Comparison of ENCODE assay signal across 15 cellular contexts in genomic region chr3:189573004-189573403, GRCh38. TPM values are rescaled to one million over a fixed set of nuclear protein-coding genes. Genes with fewer than 3 reads are reported as not detected.
DNase-seq lines count a peak whose midpoint lies in the region; ATAC-seq, FAIRE-seq and TF ChIP-seq lines count a peak whose summit lies in the region.
"Had no signal": no experiment of that assay in that cellular context is flagged by ENCODE, and none has a peak within 500 bp of the region (broad histone marks: within the 10 kb centered on the region; RNA-seq: fewer than 3 reads in every experiment).

No MANE protein-coding gene starts in this region.

- peaks cover 18% of the 10 kb centered on the region for H3K9me3 Mint-ChIP-seq in Caco-2 (ENCODE audit: unreplicated experiment)

- POLR2A ChIA-PET in Caco-2 (lab: Charles Lee): no interaction called here

- H3K27me3 ChIP-seq in small intestine (ENCODE audit: control insufficient read depth in 2 of 2, insufficient read depth in 2 of 2, low read length in 2 of 2) (no peaks in the 10 kb centered on the region), gastroesophageal sphincter (no peaks in the 10 kb centered on the region), Caco-2 (replicated peaks; ENCODE audit: control insufficient read depth, insufficient read depth, low read length) (no peaks in the 10 kb centered on the region)
- H3K27me3 ChIP-seq: tibial nerve had no signal

- no peaks in the 10 kb centered on the region for H3K36me3 Mint-ChIP-seq in Caco-2 (ENCODE audit: insufficient read depth, unreplicated experiment)

- no TSS peak for BruUV-seq in Caco-2 (replicated peaks; lab: Mats Ljungman, UMichigan)

- H3K9ac ChIP-seq in SK-N-MC (ENCODE audit: insufficient read length): no peak overlapping the region

- DNase-seq in AG10803 (ENCODE audit: low read depth): peak; percentile 58
- DNase-seq in GM19239 (ENCODE audit: insufficient read length, low spot score): no peak
- DNase-seq in SK-N-MC (ENCODE audit: low read depth, low spot score): no peak
- DNase-seq in small intestine: no peak
- DNase-seq in Caco-2: no peak
- DNase-seq: activated T-cell treated with anti-CD3 and anti-CD28 coated beads, Interleukin-2, amount 50 U/mL, for 48 hours; NCI-H2029; posterior cingulate gyrus had no signal

- no peaks in the 10 kb centered on the region for H3K4me1 ChIP-seq in small intestine (ENCODE audit: control insufficient read depth in 2 of 2, insufficient read depth in 1 of 2, low read depth in 1 of 2, low read length in 1 of 2)
- H3K4me1 ChIP-seq in gastroesophageal sphincter: no peaks in the 10 kb centered on the region
- peaks cover 7% of the 10 kb centered on the region; the same call in 1 of the 2 replicates for H3K4me1 ChIP-seq in Caco-2
- H3K4me1 ChIP-seq: tibial nerve had no signal

- H3K27ac Mint-ChIP-seq in Caco-2 (ENCODE audit: unreplicated experiment): no peak overlapping the region

- ATAC-seq in HG02884 (IDR thresholded peaks at IDR 0.05; ENCODE audit: unreplicated experiment) (peak; percentile 59), GM18907 (IDR thresholded peaks at IDR 0.05; ENCODE audit: unreplicated experiment) (no peak), gastroesophageal sphincter (no peak)

- no peak for TF ChIP-seq EP300 in gastroesophageal sphincter (IDR thresholded peaks at IDR 0.05)

- H3K27me3 Mint-ChIP-seq in Caco-2 (ENCODE audit: insufficient read depth, unreplicated experiment): no peaks in the 10 kb centered on the region

- H3K9me3 ChIP-seq in SK-N-MC (ENCODE audit: low read depth, low read length): peaks cover 6% of the 10 kb centered on the region; the same call in 1 of the 2 replicates
- no peaks in the 10 kb centered on the region for H3K9me3 ChIP-seq in small intestine (ENCODE audit: control insufficient read depth, low read depth)
- H3K9me3 ChIP-seq in gastroesophageal sphincter: no peaks in the 10 kb centered on the region
- no peaks in the 10 kb centered on the region for H3K9me3 ChIP-seq in Caco-2
- H3K9me3 ChIP-seq: tibial nerve had no signal

- TF ChIP-seq POLR2A in gastroesophageal sphincter (IDR thresholded peaks at IDR 0.05): no peak

- FAIRE-seq in GM19239 (lab: Jason Lieb, UNC): peak; percentile 74
- no peak for FAIRE-seq in small intestine (lab: Jason Lieb, UNC)
- FAIRE-seq: H1, RCC 7860, TTC549 had no signal

- peaks cover 12% of the 10 kb centered on the region for H3K4me1 Mint-ChIP-seq in Caco-2 (ENCODE audit: low read depth, unreplicated experiment)

- no peak overlapping the region for H3K4me3 Mint-ChIP-seq in Caco-2 (ENCODE audit: unreplicated experiment)

- 0 out of 2 replicates have a peak overlapping the region, but pooled peaks have one; percentile 2 for H3K27ac ChIP-seq in SK-N-MC
- no peak overlapping the region for H3K27ac ChIP-seq in small intestine (ENCODE audit: low read depth in 1 of 2, low read length in 1 of 2)
- no peak overlapping the region for H3K27ac ChIP-seq in gastroesophageal sphincter
- H3K27ac ChIP-seq: tibial nerve had no signal

- TF ChIP-seq CTCF in AG10803 (conservative IDR thresholded peaks at IDR 0.05; ENCODE audit: low read length) (no peak), gastroesophageal sphincter (IDR thresholded peaks at IDR 0.05) (no peak), Caco-2 (IDR thresholded peaks at IDR 0.05; ENCODE audit: insufficient read depth in 1 of 2, low read depth in 1 of 2, low read length in 1 of 2, severe bottlenecking in 1 of 2, unreplicated experiment in 1 of 2) (no peak)

- peaks cover 7% of the 10 kb centered on the region; the same call in 1 of the 2 replicates for H3K36me3 ChIP-seq in SK-N-MC (ENCODE audit: insufficient read depth, low read length)
- no peaks in the 10 kb centered on the region for H3K36me3 ChIP-seq in small intestine (ENCODE audit: control insufficient read depth in 2 of 2, insufficient read depth in 2 of 2, low read length in 2 of 2)
- no peaks in the 10 kb centered on the region for H3K36me3 ChIP-seq in gastroesophageal sphincter
- no peaks in the 10 kb centered on the region for H3K36me3 ChIP-seq in Caco-2 (ENCODE audit: control insufficient read depth, insufficient read depth, low read length)
- H3K36me3 ChIP-seq: tibial nerve had no signal

- intact Hi-C loops in Caco-2 (cut with micrococcal nuclease; ENCODE audit: unreplicated experiment): no loop called here

- H3K4me3 ChIP-seq in AG10803 (ENCODE audit: low read length) (no peak overlapping the region), SK-N-MC (no peak overlapping the region), small intestine (ENCODE audit: low read depth in 1 of 2, low read length in 2 of 2) (no peak overlapping the region), gastroesophageal sphincter (no peak overlapping the region), Caco-2 (ENCODE audit: low read depth, low read length) (no peak overlapping the region)
- H3K4me3 ChIP-seq: tibial nerve had no signal

- CTCF ChIA-PET in Caco-2 (lab: Charles Lee): no interaction called here

RNA-seq across cellular contexts. Expression of gene TP63, which starts 58.2 kb away (rescaled TPM):
- under 1 TPM in 2 of 3 donors, not detected in 1; under 0.01 to 0.03 TPM for polyA plus RNA-seq in small intestine
- total RNA-seq in gastroesophageal sphincter: 1 to 10 TPM in 2 of 4 donors, under 1 TPM in 1, not detected in 1; 0.13 to 7.4 (median 3.4) TPM
- total RNA-seq in Caco-2 (2022): 0.77 and 1.2 TPM in 2 replicates
- total RNA-seq: H1 had no signal
- polyA plus RNA-seq: H1 had no signal
